ENCODE assay signal across 10 cellular contexts in the genomic region with DNA sequence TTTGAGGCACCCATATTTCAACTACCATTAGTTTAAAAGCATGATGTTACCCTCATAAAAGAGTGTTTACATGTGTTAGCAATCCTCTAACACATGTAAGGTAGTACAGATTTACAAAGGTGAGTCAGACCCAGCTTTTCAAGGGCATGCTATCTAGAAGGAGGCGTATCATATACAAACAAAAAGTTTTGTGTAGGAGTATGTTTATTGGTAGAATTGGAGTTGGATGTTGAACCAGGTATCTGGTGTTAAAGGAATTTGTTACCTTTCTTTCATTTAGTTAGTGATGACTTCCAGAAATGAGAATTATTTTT. TPM values are rescaled to one million over a fixed set of nuclear protein-coding genes. Genes with fewer than 3 reads are reported as not detected.
DNase-seq lines count a peak whose midpoint lies in the region; ATAC-seq and TF ChIP-seq lines count a peak whose summit lies in the region.
"Had no signal": no experiment of that assay in that cellular context is flagged by ENCODE, and none has a peak within 500 bp of the region (broad histone marks: within the 10 kb centered on the region; RNA-seq: fewer than 3 reads in every experiment).

No MANE protein-coding gene starts in this region.

- H3K36me3 ChIP-seq in adipocyte (ENCODE audit: control insufficient read depth, insufficient read depth, low read length, severe bottlenecking) (no peaks in the 10 kb centered on the region), prostate gland (no peaks in the 10 kb centered on the region)

- no peaks in the 10 kb centered on the region for H3K9me3 Mint-ChIP-seq in chondrocyte (ENCODE audit: low read depth)
- H3K9me3 Mint-ChIP-seq in endothelial cell (ENCODE audit: unreplicated experiment), result no peaks in the 10 kb centered on the region

- H3K4me3 Mint-ChIP-seq in chondrocyte (ENCODE audit: unreplicated experiment), result no peak overlapping the region
- no peak overlapping the region for H3K4me3 Mint-ChIP-seq in endothelial cell (ENCODE audit: unreplicated experiment)

- H3K27ac ChIP-seq in AG04450 (ENCODE audit: low read depth, low read length), result no peak overlapping the region
- peak overlapping the region in 1 of 2 donors; percentile 3 for H3K27ac ChIP-seq in prostate gland

- peak; percentile 32 for ATAC-seq in left colon

- CTCF ChIA-PET in AG04450 (lab: Charles Lee), result no interaction called here

- no peak for TF ChIP-seq POLR2A in prostate gland (IDR thresholded peaks at IDR 0.05)

- no peak overlapping the region for H3K27ac Mint-ChIP-seq in chondrocyte (ENCODE audit: unreplicated experiment)
- H3K27ac Mint-ChIP-seq in endothelial cell (ENCODE audit: unreplicated experiment), result no peak overlapping the region

- intact Hi-C loops in left colon (cut with DNase I, micrococcal nuclease) (no loop called here), prostate gland (cut with DNase I) (no loop called here)

- WGBS in prostate gland, result 38% methylated on average over 1 of the region's 1 CpG

- no peak overlapping the region for H3K4me3 ChIP-seq in AG04450 (ENCODE audit: low read depth, low read length)
- H3K4me3 ChIP-seq in adipocyte (ENCODE audit: low read length), result no peak overlapping the region
- no peak overlapping the region for H3K4me3 ChIP-seq in prostate gland

- H3K27me3 Mint-ChIP-seq in chondrocyte (ENCODE audit: low read depth) (no peaks in the 10 kb centered on the region), endothelial cell (ENCODE audit: unreplicated experiment) (peaks cover 2% of the 10 kb centered on the region)

- POLR2A ChIA-PET in AG04450 (lab: Yijun Ruan, JAX), result interaction anchor here (0.6 to 0.8 kb wide), 2 partner anchors 48 to 128 kb away, joined by 3 to 10 read pairs; no protein-coding TSS in a partner anchor

- no peak overlapping the region for H3K9ac ChIP-seq in adipocyte (ENCODE audit: low read length)

- no peaks in the 10 kb centered on the region for H3K27me3 ChIP-seq in AG04450 (ENCODE audit: control insufficient read depth, insufficient read depth, low read length)
- H3K27me3 ChIP-seq in adipocyte (replicated peaks; ENCODE audit: control insufficient read depth, insufficient read depth, low read length), result no peaks in the 10 kb centered on the region
- H3K27me3 ChIP-seq in prostate gland (replicated peaks; ENCODE audit: insufficient read depth), result no peaks in the 10 kb centered on the region

- DNase-seq in AG04450 (ENCODE audit: low read depth, low spot score) (peak; percentile 42), HPDE6-E6E7 (ENCODE audit: extremely low spot score) (peak; percentile 32), adipocyte (ENCODE audit: low read depth) (peak; percentile 65), left colon (no peak), chondrocyte (ENCODE audit: low spot score) (no peak), endothelial cell (ENCODE audit: low spot score) (no peak), NCI-H146 (lab: John Stamatoyannopoulos, UW) (no peak), prostate gland (ENCODE audit: low spot score) (no peak)
- DNase-seq: NCI-H1092, SHP77 treated with DMSO at 0.1 percent for 48 hours had no signal

- H3K36me3 Mint-ChIP-seq in chondrocyte (ENCODE audit: low read depth), result no peaks in the 10 kb centered on the region
- no peaks in the 10 kb centered on the region for H3K36me3 Mint-ChIP-seq in endothelial cell (ENCODE audit: low read depth, unreplicated experiment)

- no peaks in the 10 kb centered on the region; the same call in 1 of the 2 replicates for H3K9me3 ChIP-seq in AG04450 (ENCODE audit: control insufficient read depth, insufficient read depth, low read length)
- H3K9me3 ChIP-seq in adipocyte (ENCODE audit: control insufficient read depth, low read length), result no peaks in the 10 kb centered on the region
- no peaks in the 10 kb centered on the region for H3K9me3 ChIP-seq in prostate gland

- peaks cover 15% of the 10 kb centered on the region for H3K4me1 ChIP-seq in adipocyte (ENCODE audit: control insufficient read depth, insufficient read depth, low read length)
- peaks cover 16% of the 10 kb centered on the region for H3K4me1 ChIP-seq in prostate gland (replicated peaks)

- TF ChIP-seq CTCF in AG04450 (IDR thresholded peaks at IDR 0.05; ENCODE audit: low read depth, low read length) (no peak), chondrocyte (IDR thresholded peaks at IDR 0.05) (no peak), endothelial cell (IDR thresholded peaks at IDR 0.05; ENCODE audit: unreplicated experiment) (no peak), prostate gland (IDR thresholded peaks at IDR 0.05) (no peak)

- peaks cover 45% of the 10 kb centered on the region for H3K4me1 Mint-ChIP-seq in chondrocyte (ENCODE audit: low read depth)
- H3K4me1 Mint-ChIP-seq in endothelial cell (ENCODE audit: unreplicated experiment), result peaks cover 19% of the 10 kb centered on the region

RNA-seq across cellular contexts. Expression of gene HACD3, which starts 2.4 kb away (rescaled TPM):
- 104 and 130 TPM in 2 replicates for polyA plus RNA-seq in AG04450 (2011; rRNA removed)
- polyA minus RNA-seq in AG04450 (2011; rRNA and poly(A)+ RNA removed), result 50.9 and 65.4 TPM in 2 replicates
- total RNA-seq in left colon (10 to 100 TPM; 29.0 to 29.9 TPM), chondrocyte (68.2 to 80.4 TPM (median 69.9 TPM) in 3 replicates), endothelial cell (ENCODE audit: unreplicated experiment) (107 TPM), prostate gland (10 to 100 TPM; 41.6 to 91.4 TPM)

RNA-seq across cellular contexts. Expression of gene DPP8, which starts 15.2 kb away (rescaled TPM):
- polyA plus RNA-seq in AG04450 (2011; rRNA removed), result 24.1 and 29.9 TPM in 2 replicates
- 21.0 and 40.6 TPM in 2 replicates for polyA minus RNA-seq in AG04450 (2011; rRNA and poly(A)+ RNA removed)
- total RNA-seq in left colon (10 to 100 TPM; 36.1 to 36.4 TPM), chondrocyte (26.5 to 31.8 TPM (median 31.3 TPM) in 3 replicates), endothelial cell (ENCODE audit: unreplicated experiment) (36.6 TPM), prostate gland (10 to 100 TPM; 32.7 to 39.6 TPM)

Comparison
In these comparisons a context has a peak if more than half of its experiments do, and no peak if none do; other contexts are left out.
1. DNase-seq: peak in AG04450 (single experiment), HPDE6-E6E7 (single experiment) and adipocyte (single experiment); none in left colon (0 of 2), chondrocyte (single experiment), endothelial cell (single experiment), NCI-H146 (single experiment) and prostate gland (single experiment).